10 cellular contexts compared by ENCODE assay signal in the genomic region with DNA sequence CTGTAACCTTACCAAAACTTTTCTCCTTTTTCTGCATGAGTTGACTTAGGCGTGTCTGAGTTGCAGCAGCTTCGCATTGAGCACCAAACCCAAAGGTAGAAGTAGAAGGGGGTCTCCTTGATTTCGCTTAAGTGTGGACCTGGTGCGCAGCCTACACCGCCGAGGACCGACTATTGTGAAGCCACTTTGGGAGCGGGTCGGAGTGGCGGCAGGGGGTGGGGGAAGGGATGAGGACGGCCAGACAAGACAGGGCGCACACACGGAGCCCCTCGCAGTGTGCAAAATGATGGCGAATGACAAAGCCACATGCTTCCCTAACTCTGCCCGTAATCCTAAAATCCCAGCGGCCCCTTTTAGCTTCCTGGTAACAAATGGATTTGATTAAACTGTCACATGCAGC. TPM values are rescaled to one million over a fixed set of nuclear protein-coding genes. Genes with fewer than 3 reads are reported as not detected.
DNase-seq lines count a peak whose midpoint lies in the region; ATAC-seq, FAIRE-seq and TF ChIP-seq lines count a peak whose summit lies in the region.
"Had no signal": no experiment of that assay in that cellular context is flagged by ENCODE, and none has a peak within 500 bp of the region (broad histone marks: within the 10 kb centered on the region; RNA-seq: fewer than 3 reads in every experiment).

No MANE protein-coding gene starts in this region.

- intact Hi-C loops in tibial artery (cut with DNase I; ENCODE audit: low total_unique reads), result no loop called here

- DNase-seq in NCI-H2227 (lab: John Stamatoyannopoulos, UW; ENCODE audit: unreplicated experiment) (peak; percentile 31), endothelial cell (ENCODE audit: low spot score) (no peak), tibial artery (no peak), GM12892 (ENCODE audit: insufficient read length) (no peak)

- H3K4me1 ChIP-seq in mesodermal cell (ENCODE audit: control insufficient read depth, insufficient read depth, low read length, poor library complexity, severe bottlenecking), result peaks cover 25% of the 10 kb centered on the region
- H3K4me1 ChIP-seq in tibial artery, result peaks cover 0 to 16% (median 5%) of the 10 kb centered on the region in 4 donors

- 0% methylated on average over 10 to 15 of the region's 17 CpGs for WGBS in mesodermal cell (ENCODE audit: insufficient coverage in 2 of 2), 2 experiments

- FAIRE-seq in GM12892 (lab: Jason Lieb, UNC), result no peak

- TF ChIP-seq CTCF in endothelial cell (IDR thresholded peaks at IDR 0.05; ENCODE audit: unreplicated experiment) (no peak), tibial artery (IDR thresholded peaks at IDR 0.05) (no peak)

- peak overlapping the region; percentile 68 for H3K4me3 Mint-ChIP-seq in endothelial cell (ENCODE audit: unreplicated experiment)
- no peak overlapping the region for H3K4me3 Mint-ChIP-seq in stimulated activated memory B cell treated with anti-CD40 and anti-IgM and Interleukin-4, amounts not matched to agents 10 μg/mL and 1 μg/mL and 100 μg/mL, for 72 hours
- H3K4me3 Mint-ChIP-seq: naive thymus-derived CD8-positive, alpha-beta T cell had no signal

- H3K4me1 Mint-ChIP-seq in endothelial cell (ENCODE audit: unreplicated experiment), result peaks cover 26% of the 10 kb centered on the region
- peaks cover 5% of the 10 kb centered on the region for H3K4me1 Mint-ChIP-seq in stimulated activated memory B cell treated with anti-CD40 and anti-IgM and Interleukin-4, amounts not matched to agents 10 μg/mL and 1 μg/mL and 100 μg/mL, for 72 hours

- H3K27me3 ChIP-seq in tibial artery, result no peaks in the 10 kb centered on the region

- no peaks in the 10 kb centered on the region for H3K9me3 Mint-ChIP-seq in endothelial cell (ENCODE audit: unreplicated experiment)
- no peaks in the 10 kb centered on the region for H3K9me3 Mint-ChIP-seq in stimulated activated memory B cell treated with anti-CD40 and anti-IgM and Interleukin-4, amounts not matched to agents 10 μg/mL and 1 μg/mL and 100 μg/mL, for 72 hours
- H3K9me3 Mint-ChIP-seq: activated T-helper 2 cell treated with anti-CD3 and anti-CD28 coated beads, Interferon-gamma antibody, Interleukin-2, Interleukin-4, amounts not matched to agents 10 μg/mL and 5 μg/mL and 100 μg/mL, durations not matched to agents 14 hours and 24 hours and 36 hours had no signal

- ATAC-seq in GM19328 (IDR thresholded peaks at IDR 0.05; ENCODE audit: unreplicated experiment) (no peak), HG03159 (IDR thresholded peaks at IDR 0.05; ENCODE audit: unreplicated experiment) (no peak)
- ATAC-seq in stimulated activated memory B cell treated with anti-CD40 and anti-IgM and Interleukin-4, amounts not matched to agents 10 μg/mL and 1 μg/mL and 100 μg/mL, for 72 hours, result no peak
- ATAC-seq: naive thymus-derived CD8-positive, alpha-beta T cell had no signal

- H3K27me3 Mint-ChIP-seq in endothelial cell (ENCODE audit: unreplicated experiment), result peaks cover 7% of the 10 kb centered on the region
- peaks cover 44% of the 10 kb centered on the region for H3K27me3 Mint-ChIP-seq in stimulated activated memory B cell treated with anti-CD40 and anti-IgM and Interleukin-4, amounts not matched to agents 10 μg/mL and 1 μg/mL and 100 μg/mL, for 72 hours

- H3K36me3 ChIP-seq in mesodermal cell (ENCODE audit: control insufficient read depth, insufficient read depth, low read length) (no peaks in the 10 kb centered on the region), tibial artery (no peaks in the 10 kb centered on the region)

- no peak overlapping the region for H3K27ac Mint-ChIP-seq in endothelial cell (ENCODE audit: unreplicated experiment)
- H3K27ac Mint-ChIP-seq in stimulated activated memory B cell treated with anti-CD40 and anti-IgM and Interleukin-4, amounts not matched to agents 10 μg/mL and 1 μg/mL and 100 μg/mL, for 72 hours, result no peak overlapping the region
- H3K27ac Mint-ChIP-seq: activated T-helper 2 cell treated with anti-CD3 and anti-CD28 coated beads, Interferon-gamma antibody, Interleukin-2, Interleukin-4, amounts not matched to agents 10 μg/mL and 5 μg/mL and 100 μg/mL, durations not matched to agents 14 hours and 24 hours and 36 hours; naive thymus-derived CD8-positive, alpha-beta T cell had no signal

- TF ChIP-seq POLR2A in GM12892 (IDR thresholded peaks at IDR 0.05; ENCODE audit: low read depth, low read length), result no peak

- H3K27ac ChIP-seq in mesodermal cell (ENCODE audit: low read depth, low read length, severe bottlenecking) (peak overlapping the region; percentile 11), tibial artery (peak overlapping the region; percentile 63 to 65)

- H3K9me3 ChIP-seq in mesodermal cell (ENCODE audit: control insufficient read depth, low read length), result no peaks in the 10 kb centered on the region
- no peaks in the 10 kb centered on the region for H3K9me3 ChIP-seq in tibial artery

- peak overlapping the region; percentile 6 for H3K4me3 ChIP-seq in mesodermal cell (ENCODE audit: extremely low read depth, insufficient read depth, low read length, poor library complexity, severe bottlenecking)
- peak overlapping the region; percentile 50 to 51 for H3K4me3 ChIP-seq in tibial artery

- H3K36me3 Mint-ChIP-seq in endothelial cell (ENCODE audit: low read depth, unreplicated experiment), result no peaks in the 10 kb centered on the region
- no peaks in the 10 kb centered on the region for H3K36me3 Mint-ChIP-seq in stimulated activated memory B cell treated with anti-CD40 and anti-IgM and Interleukin-4, amounts not matched to agents 10 μg/mL and 1 μg/mL and 100 μg/mL, for 72 hours

RNA-seq across cellular contexts. Expression of a gene that starts 1.1 kb away (rescaled TPM):
- total RNA-seq in endothelial cell (ENCODE audit: unreplicated experiment), result not detected
- 2.9 TPM for polyA plus RNA-seq in mesodermal cell (2013, experiment 1 of 2)
- 4.5 TPM for polyA plus RNA-seq in mesodermal cell (2013, experiment 2 of 2)
- 0.70 TPM for polyA plus RNA-seq in GM12892 (2012; ENCODE audit: missing spikeins)
- total RNA-seq: activated T-helper 2 cell treated with anti-CD3 and anti-CD28 coated beads, Interferon-gamma antibody, Interleukin-2, Interleukin-4, amounts not matched to agents 10 μg/mL and 5 μg/mL and 100 μg/mL, durations not matched to agents 14 hours and 24 hours and 36 hours; naive thymus-derived CD8-positive, alpha-beta T cell had no signal
- polyA plus RNA-seq: naive thymus-derived CD8-positive, alpha-beta T cell had no signal
